8 cellular contexts compared by ENCODE assay signal in genomic region chr1:224432141-224432540, GRCh38. TPM values are rescaled to one million over a fixed set of nuclear protein-coding genes. Genes with fewer than 3 reads are reported as not detected.
DNase-seq lines count a peak whose midpoint lies in the region; ATAC-seq and TF ChIP-seq lines count a peak whose summit lies in the region.

No MANE protein-coding gene starts in this region.

- H3K4me3 ChIP-seq in SK-N-SH (ENCODE audit: low read depth in 2 of 2, low read length in 1 of 2) (peak overlapping the region; percentile 67 to 99), stomach (peak overlapping the region; percentile 88 to 97 (median 92))

- 37% methylated on average over 2 of the region's 2 CpGs for WGBS in SK-N-SH (ENCODE audit: low lambda C conversion rate)
- WGBS in stomach, 5 donors = 4 to 14% (median 7%) methylated on average over 2 of the region's 2 CpGs

- TF ChIP-seq CTCF in SK-N-SH (IDR thresholded peaks at IDR 0.05) = no peak
- no peak for TF ChIP-seq CTCF in activated CD8-positive, alpha-beta T cell treated with anti-CD3 and anti-CD28 coated beads for 36 hours (IDR thresholded peaks at IDR 0.05)
- TF ChIP-seq CTCF in stomach (IDR thresholded peaks at IDR 0.05) = no peak

- H3K9me3 ChIP-seq in SK-N-SH (no peaks in the 10 kb centered on the region), stomach (no peaks in the 10 kb centered on the region)

- peaks cover 88% of the 10 kb centered on the region for H3K79me2 ChIP-seq in SK-N-SH (ENCODE audit: insufficient read depth)

- H3K9ac ChIP-seq in SK-N-SH = peak overlapping the region; percentile 81; the same call in 1 of the 2 replicates

- intact Hi-C loops in activated CD8-positive, alpha-beta T cell treated with anti-CD3 and anti-CD28 coated beads for 36 hours (cut with micrococcal nuclease) = no loop called here
- intact Hi-C loops in stomach (cut with DNase I; ENCODE audit: low total_unique reads) = no loop called here

- H3K36me3 ChIP-seq in SK-N-SH (replicated peaks in 1 of 2; ENCODE audit: control insufficient read depth in 1 of 2, insufficient read depth in 2 of 2, low read length in 1 of 2) (peaks cover 35 to 48% of the 10 kb centered on the region in 2 experiments), stomach (peaks cover 0 to 23% (median 8%) of the 10 kb centered on the region in 4 donors)

- ATAC-seq in SK-N-SH treated with all-trans-retinoic acid at 6 μM for 48 hours (no peak), HG02798 (IDR thresholded peaks at IDR 0.05; ENCODE audit: poor library complexity, unreplicated experiment) (no peak), GM18858 (IDR thresholded peaks at IDR 0.05; ENCODE audit: unreplicated experiment) (no peak)
- ATAC-seq in activated CD8-positive, alpha-beta T cell treated with anti-CD3 and anti-CD28 coated beads for 36 hours = no peak

- TF ChIP-seq RAD21 in SK-N-SH (IDR thresholded peaks at IDR 0.05; ENCODE audit: low read length) = no peak

- no peaks in the 10 kb centered on the region for H3K9me3 Mint-ChIP-seq in activated CD8-positive, alpha-beta T cell treated with anti-CD3 and anti-CD28 coated beads for 36 hours

- H3K4me1 Mint-ChIP-seq in activated CD8-positive, alpha-beta T cell treated with anti-CD3 and anti-CD28 coated beads for 36 hours (ENCODE audit: low read depth) = peaks cover 53% of the 10 kb centered on the region

- TF ChIP-seq POLR2A in stomach (IDR thresholded peaks at IDR 0.05) = no peak

- H3K27ac ChIP-seq in SK-N-SH (ENCODE audit: low read depth in 2 of 2, low read length in 1 of 2) (peak overlapping the region; percentile 79 to 81), stomach (peak overlapping the region in 4 of 5 donors; percentile 96 to 97 (median 97)), substantia nigra (ENCODE audit: low read depth, low read length, poor library complexity, severe bottlenecking) (no peak overlapping the region)

- H3K27me3 Mint-ChIP-seq in activated CD8-positive, alpha-beta T cell treated with anti-CD3 and anti-CD28 coated beads for 36 hours = no peaks in the 10 kb centered on the region

- H3K4me1 ChIP-seq in SK-N-SH (ENCODE audit: control insufficient read depth in 1 of 2, insufficient read depth in 2 of 2, low read depth in 1 of 2, low read length in 1 of 2) = peaks cover 28 to 48% of the 10 kb centered on the region in 2 experiments
- H3K4me1 ChIP-seq in stomach = peaks cover 44 to 81% (median 60%) of the 10 kb centered on the region in 4 donors

- H3F3A ChIP-seq in SK-N-SH (replicated peaks; ENCODE audit: insufficient read depth) = peaks cover 53% of the 10 kb centered on the region

- H3K36me3 Mint-ChIP-seq in activated CD8-positive, alpha-beta T cell treated with anti-CD3 and anti-CD28 coated beads for 36 hours (ENCODE audit: low read depth) = peaks cover 38% of the 10 kb centered on the region

- no peak overlapping the region for H2AFZ ChIP-seq in SK-N-SH (ENCODE audit: low read depth)

- DNase-seq in SK-N-SH = no peak
- no peak for DNase-seq in activated CD8-positive, alpha-beta T cell treated with anti-CD3 and anti-CD28 coated beads for 36 hours
- DNase-seq in hepatic stellate cell (ENCODE audit: low spot score) = peak; percentile 29
- no peak for DNase-seq in stomach
- no peak for DNase-seq in substantia nigra (lab: John Stamatoyannopoulos, UW)

- CTCF ChIA-PET in SK-N-SH (lab: Yijun Ruan, JAX) = interaction anchor here (0.6 to 3.9 kb wide), 6 partner anchors 11 to 1507 kb away, joined by 3 to 11 read pairs (median 4); no protein-coding TSS in a partner anchor
- CTCF ChIA-PET in activated CD8-positive, alpha-beta T cell treated with anti-CD3 and anti-CD28 coated beads for 36 hours (lab: Charles Lee) = interaction anchor here (1.5 to 4.1 kb wide), 3 partner anchors 11 to 26 kb away, joined by 4 to 33 read pairs (median 7); no protein-coding TSS in a partner anchor

- H3K27me3 ChIP-seq in SK-N-SH (ENCODE audit: insufficient read depth) (no peaks in the 10 kb centered on the region), stomach (no peaks in the 10 kb centered on the region)

- H3K4me3 Mint-ChIP-seq in activated CD8-positive, alpha-beta T cell treated with anti-CD3 and anti-CD28 coated beads for 36 hours = peak overlapping the region; percentile 87

- H3K4me2 ChIP-seq in SK-N-SH = peak overlapping the region; percentile 76

- no peaks in the 10 kb centered on the region for H3K9me2 ChIP-seq in SK-N-SH

- TF ChIP-seq EP300 in SK-N-SH (IDR thresholded peaks at IDR 0.05; ENCODE audit: borderline replicate concordance in 1 of 2, low read depth in 1 of 2, low read length in 1 of 2) = no peak
- no peak for TF ChIP-seq EP300 in stomach (IDR thresholded peaks at IDR 0.05)

- peak overlapping the region; percentile 83 for H3K27ac Mint-ChIP-seq in activated CD8-positive, alpha-beta T cell treated with anti-CD3 and anti-CD28 coated beads for 36 hours

- H4K20me1 ChIP-seq in SK-N-SH (ENCODE audit: insufficient read depth) = peaks cover 42% of the 10 kb centered on the region

- POLR2A ChIA-PET in SK-N-SH (lab: Yijun Ruan, JAX) = no interaction called here
- POLR2A ChIA-PET in activated CD8-positive, alpha-beta T cell treated with anti-CD3 and anti-CD28 coated beads for 36 hours (lab: Charles Lee) = interaction anchor here (1.0 to 1.5 kb wide), 2 partner anchors 20 to 75 kb away, joined by 3 to 4 read pairs; no protein-coding TSS in a partner anchor

TF ChIP-seq in SK-N-SH, 30 proteins besides CTCF, POLR2A, EP300 and RAD21 (continues in another document):
- TF ChIP-seq ZBTB33 (IDR thresholded peaks at IDR 0.05; ENCODE audit: borderline replicate concordance, low read depth) (no peak), USF2 (IDR thresholded peaks at IDR 0.05; ENCODE audit: borderline replicate concordance, low read depth, low read length) (no peak), POLR2AphosphoS5 (IDR thresholded peaks at IDR 0.05; ENCODE audit: low read depth, low read length) (no peak), TEAD4 (IDR thresholded peaks at IDR 0.05; ENCODE audit: borderline replicate concordance, insufficient read depth) (no peak), NFIC (IDR thresholded peaks at IDR 0.05; ENCODE audit: borderline replicate concordance) (no peak), ELF1 (IDR thresholded peaks at IDR 0.05) (no peak)

TF ChIP-seq in SK-N-SH treated with all-trans-retinoic acid at 6 μM for 48 hours, 23 proteins besides CTCF, POLR2A, EP300 and RAD21:
- TF ChIP-seq CSDC2 (CRISPR knock-in tag; IDR thresholded peaks at IDR 0.05) (no peak), ZFP3 (CRISPR knock-in tag; IDR thresholded peaks at IDR 0.05) (no peak), POU6F1 (CRISPR knock-in tag; IDR thresholded peaks at IDR 0.05; ENCODE audit: borderline replicate concordance, low read depth) (no peak), PATZ1 (CRISPR knock-in tag; IDR thresholded peaks at IDR 0.05; ENCODE audit: borderline replicate concordance) (no peak), ZFP30 (CRISPR knock-in tag; IDR thresholded peaks at IDR 0.05) (no peak), ARNTL (CRISPR knock-in tag; IDR thresholded peaks at IDR 0.05; ENCODE audit: borderline replicate concordance, low read depth) (no peak)

RNA-seq across cellular contexts. Expression of gene WDR26, which starts 2.5 kb away (rescaled TPM):
- 21.2 and 21.9 TPM in 2 replicates for polyA plus RNA-seq in SK-N-SH (2012; rRNA removed)
- polyA plus RNA-seq in SK-N-SH (2012; cell fraction: cytosol; rRNA removed) = 45.6 and 46.1 TPM in 2 replicates
- polyA plus RNA-seq in SK-N-SH (2012; cell fraction: nucleus; rRNA removed) = 21.5 and 50.0 TPM in 2 replicates
- 10 to 100 TPM; 75.2 to 75.8 TPM for total RNA-seq in activated CD8-positive, alpha-beta T cell treated with anti-CD3 and anti-CD28 coated beads for 36 hours
- 100 to 1,000 TPM in 2 of 5 donors, 10 to 100 TPM in 3; 20.4 to 154 (median 92.4) TPM for total RNA-seq in stomach
- polyA plus RNA-seq in stomach = 10 to 100 TPM; 17.0 to 26.3 (median 24.6) TPM
